Comparison of ENCODE assay signal across 17 cellular contexts in genomic region chr11:67456068-67456705, GRCh38. TPM values are rescaled to one million over a fixed set of nuclear protein-coding genes. Genes with fewer than 3 reads are reported as not detected.
DNase-seq lines count a peak whose midpoint lies in the region; ATAC-seq and TF ChIP-seq lines count a peak whose summit lies in the region.
"Had no signal": no experiment of that assay in that cellular context is flagged by ENCODE, and none has a peak within 500 bp of the region (broad histone marks: within the 10 kb centered on the region; RNA-seq: fewer than 3 reads in every experiment).

No MANE protein-coding gene starts in this region.

- no peak overlapping the region for H3K27ac ChIP-seq in Panc1 (ENCODE audit: low read length)
- no peak overlapping the region for H3K27ac ChIP-seq in upper lobe of right lung

- H3K4me3 ChIP-seq in Panc1 (ENCODE audit: low read depth in 2 of 2, low read length in 2 of 2): no peak overlapping the region
- H3K4me3 ChIP-seq in upper lobe of right lung: no peak overlapping the region
- H3K4me3 ChIP-seq: GM23338 had no signal

- in situ Hi-C loops in Panc1 (cut with HindIII; ENCODE audit: low pct_unique_long_range_greater_than_20kb, low sequenced_read_pairs): no loop called here

- peak; percentile 37 for ATAC-seq in Panc1
- no peak for ATAC-seq in upper lobe of right lung
- no peak for ATAC-seq in GM21381 (IDR thresholded peaks at IDR 0.05; ENCODE audit: unreplicated experiment)

- CTCF ChIA-PET in Panc1 (lab: Charles Lee): interaction anchor here (0.6 kb wide), 1 partner anchor 54 kb away, joined by 3 read pairs; the partner anchor contains the start of gene PPP1CA

- no peaks in the 10 kb centered on the region for H3K27me3 ChIP-seq in Panc1 (ENCODE audit: control insufficient read depth, insufficient read depth, low read length)
- no peaks in the 10 kb centered on the region for H3K27me3 ChIP-seq in upper lobe of right lung

- intact Hi-C loops in Panc1 (cut with micrococcal nuclease; ENCODE audit: unreplicated experiment) (no loop called here), upper lobe of right lung (cut with DNase I) (no loop called here)

- no TSS peak for BruUV-seq in Panc1 (replicated peaks; lab: Mats Ljungman, UMichigan)

- DNase-seq in Panc1 (ENCODE audit: low read depth, low spot score): no peak
- DNase-seq in islet precursor cell: peak; percentile 56
- peak; percentile 62 for DNase-seq in upper lobe of right lung
- DNase-seq in effector CD4-positive, alpha-beta T cell: no peak
- DNase-seq: CD4-positive, CD25-positive, alpha-beta regulatory T cell; COR-L47; KBM-7; NCI-H1105 treated with DMSO at 0.1 percent for 48 hours; NCI-H1694; NCI-H510A; NCI-H748 treated with DMSO at 0.1 percent for 48 hours; NK-92 treated with Interleukin-12 subunit alpha and Interleukin-12 subunit beta, amount 100 ng/mL, for 24 hours; SHP77 treated with DMSO at 0.1 percent for 48 hours; SK-N-SH had no signal

- TF ChIP-seq CTCF in Panc1 (IDR thresholded peaks at IDR 0.05): no peak
- no peak for TF ChIP-seq CTCF in upper lobe of right lung (IDR thresholded peaks at IDR 0.05)

- no peaks in the 10 kb centered on the region for H3K36me3 ChIP-seq in Panc1 (ENCODE audit: control insufficient read depth, insufficient read depth, low read length)
- H3K36me3 ChIP-seq in upper lobe of right lung: no peaks in the 10 kb centered on the region

- H3K4me1 ChIP-seq in Panc1 (ENCODE audit: control insufficient read depth, insufficient read depth, low read length): no peaks in the 10 kb centered on the region
- no peaks in the 10 kb centered on the region for H3K4me1 ChIP-seq in upper lobe of right lung

- POLR2A ChIA-PET in Panc1 (lab: Charles Lee): no interaction called here

- no peaks in the 10 kb centered on the region for H3K9me3 ChIP-seq in Panc1 (ENCODE audit: control insufficient read depth, insufficient read depth, low read depth, low read length)
- H3K9me3 ChIP-seq in upper lobe of right lung: no peaks in the 10 kb centered on the region
- H3K9me3 ChIP-seq: SK-N-SH had no signal

RNA-seq across cellular contexts. Expression of gene CABP4, which starts 1.0 kb away (rescaled TPM):
- not detected for total RNA-seq in Panc1 (2021; ENCODE audit: unreplicated experiment)
- polyA plus RNA-seq in Panc1 (2012; ENCODE audit: insufficient read length): 0.70 TPM
- total RNA-seq in upper lobe of right lung: 3.2 TPM
- polyA plus RNA-seq: GM23338, SK-N-SH had no signal

RNA-seq across cellular contexts. Expression of gene GPR152, which starts 3.7 kb away (rescaled TPM):
- total RNA-seq in Panc1 (2021; ENCODE audit: unreplicated experiment): not detected
- not detected for polyA plus RNA-seq in Panc1 (2012; ENCODE audit: insufficient read length)
- not detected for total RNA-seq in upper lobe of right lung
- total RNA-seq: CD4-positive, CD25-positive, alpha-beta regulatory T cell; GM23338; OCI-LY7 had no signal
- polyA plus RNA-seq: GM23338, SK-N-SH had no signal

RNA-seq across cellular contexts. Expression of gene TMEM134, which starts 12.9 kb away (rescaled TPM):
- total RNA-seq in Panc1 (2021; ENCODE audit: unreplicated experiment) (65.0 TPM), upper lobe of right lung (46.9 TPM)
- polyA plus RNA-seq in Panc1 (2012; ENCODE audit: insufficient read length): 100 TPM

RNA-seq across cellular contexts. Expression of gene CORO1B, which starts 12.9 kb away (rescaled TPM):
- 158 TPM for total RNA-seq in Panc1 (2021; ENCODE audit: unreplicated experiment)
- 244 TPM for polyA plus RNA-seq in Panc1 (2012; ENCODE audit: insufficient read length)
- 132 TPM for total RNA-seq in upper lobe of right lung

RNA-seq across cellular contexts. Expression of gene PTPRCAP, which starts 18.7 kb away (rescaled TPM):
- total RNA-seq in Panc1 (2021; ENCODE audit: unreplicated experiment) (0.82 TPM), upper lobe of right lung (17.7 TPM)
- polyA plus RNA-seq in Panc1 (2012; ENCODE audit: insufficient read length): 2.0 TPM

Comparison
In these comparisons a context has a peak if more than half of its experiments do, and no peak if none do; other contexts are left out.
1. DNase-seq: peak in islet precursor cell (single experiment) and upper lobe of right lung (single experiment); none in Panc1 (single experiment) and effector CD4-positive, alpha-beta T cell (single experiment).